ENCODE assay signal across 13 cellular contexts in genomic region chr7:95996174-95996573, GRCh38.
"Had no signal": no experiment of that assay in that cellular context is flagged by ENCODE, and none has a peak within 500 bp of the region (broad histone marks: within the 10 kb centered on the region; RNA-seq: fewer than 3 reads in every experiment).

No MANE protein-coding gene starts in this region.

- H3K4me3 ChIP-seq: cardiac muscle cell, gastroesophageal sphincter, lower lobe of right lung, pancreas, sigmoid colon had no signal

- H3K4me1 ChIP-seq: gastroesophageal sphincter, lower lobe of right lung, pancreas, sigmoid colon had no signal

- H3K9me3 Mint-ChIP-seq: activated CD4-positive, alpha-beta memory T cell treated with anti-CD3 and anti-CD28 coated beads for 36 hours; activated naive CD4-positive, alpha-beta T cell treated with anti-CD3 and anti-CD28 coated beads, Interleukin-2, amount 50 U/mL, for 24 hours; activated T-cell treated with anti-CD3 and anti-CD28 coated beads, Interleukin-2, amount 50 U/mL, for 4 hours had no signal

- H3K36me3 ChIP-seq: cardiac muscle cell, lower lobe of right lung, pancreas had no signal

- DNase-seq: activated CD4-positive, alpha-beta memory T cell treated with anti-CD3 and anti-CD28 coated beads for 36 hours; activated CD4-positive, alpha-beta T cell treated with anti-CD3 and anti-CD28 coated beads for 36 hours; activated effector memory CD4-positive, alpha-beta T cell treated with Interleukin-2 at 50 U/mL for 16 hours; activated T-cell treated with anti-CD3 and anti-CD28 coated beads, Interleukin-2, amount 50 U/mL, for 4 hours; erythroblast; left colon; lower lobe of right lung; pancreas; sigmoid colon; stimulated activated CD4-positive, alpha-beta T cell treated with anti-CD3 and anti-CD28 coated beads, Interleukin-2, amount 100 ng/mL, for 24 hours had no signal

- H3K27ac ChIP-seq: cardiac muscle cell, gastroesophageal sphincter, lower lobe of right lung, pancreas, sigmoid colon had no signal

- H3K27ac Mint-ChIP-seq: activated CD4-positive, alpha-beta memory T cell treated with anti-CD3 and anti-CD28 coated beads for 36 hours; activated CD4-positive, alpha-beta T cell treated with anti-CD3 and anti-CD28 coated beads for 36 hours; activated naive CD4-positive, alpha-beta T cell treated with anti-CD3 and anti-CD28 coated beads, Interleukin-2, amount 50 U/mL, for 24 hours had no signal

- H3K4me1 Mint-ChIP-seq: activated CD4-positive, alpha-beta T cell treated with anti-CD3 and anti-CD28 coated beads for 36 hours; activated naive CD4-positive, alpha-beta T cell treated with anti-CD3 and anti-CD28 coated beads, Interleukin-2, amount 50 U/mL, for 24 hours had no signal

- H3K9me3 ChIP-seq: gastroesophageal sphincter, lower lobe of right lung, pancreas, sigmoid colon had no signal

- H3K27me3 ChIP-seq: cardiac muscle cell, gastroesophageal sphincter, sigmoid colon had no signal

- H3K36me3 Mint-ChIP-seq: activated CD4-positive, alpha-beta memory T cell treated with anti-CD3 and anti-CD28 coated beads for 36 hours; activated naive CD4-positive, alpha-beta T cell treated with anti-CD3 and anti-CD28 coated beads, Interleukin-2, amount 50 U/mL, for 24 hours had no signal

- H3K4me3 Mint-ChIP-seq: activated CD4-positive, alpha-beta memory T cell treated with anti-CD3 and anti-CD28 coated beads for 36 hours; activated CD4-positive, alpha-beta T cell treated with anti-CD3 and anti-CD28 coated beads for 36 hours; activated naive CD4-positive, alpha-beta T cell treated with anti-CD3 and anti-CD28 coated beads, Interleukin-2, amount 50 U/mL, for 24 hours; activated T-cell treated with anti-CD3 and anti-CD28 coated beads, Interleukin-2, amount 50 U/mL, for 4 hours had no signal
